ENCODE assay signal across 2 cellular contexts in the genomic region with DNA sequence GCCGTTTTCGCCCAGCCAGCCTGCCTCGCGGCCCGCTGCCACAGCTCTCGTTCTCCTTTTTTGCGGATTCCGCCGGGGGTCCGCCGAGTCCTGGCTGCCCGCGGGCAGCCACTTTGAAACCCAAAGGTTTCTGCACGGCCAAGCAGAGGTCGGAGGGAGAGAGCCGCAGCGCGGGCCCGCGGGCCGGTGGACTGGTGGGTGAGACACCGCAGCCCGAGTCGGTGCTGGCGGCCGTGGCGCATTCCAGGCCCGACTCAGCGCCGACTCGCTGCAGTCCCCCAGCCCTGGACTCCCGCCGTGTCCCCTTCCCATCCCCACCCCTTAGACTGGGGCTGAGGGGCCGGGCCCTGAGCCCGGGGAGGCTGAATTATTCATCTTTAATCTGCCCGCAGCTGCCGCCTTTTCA.
A peak's percentile ranks its signal among the peaks of the same experiment; 100 is the strongest.
TF ChIP-seq lines count a peak whose summit lies in the region.

No MANE protein-coding gene starts in this region.

TF ChIP-seq in HepG2, 621 proteins besides CTCF, POLR2A, EP300 and RAD21:
- TF ChIP-seq, protein P1, sequence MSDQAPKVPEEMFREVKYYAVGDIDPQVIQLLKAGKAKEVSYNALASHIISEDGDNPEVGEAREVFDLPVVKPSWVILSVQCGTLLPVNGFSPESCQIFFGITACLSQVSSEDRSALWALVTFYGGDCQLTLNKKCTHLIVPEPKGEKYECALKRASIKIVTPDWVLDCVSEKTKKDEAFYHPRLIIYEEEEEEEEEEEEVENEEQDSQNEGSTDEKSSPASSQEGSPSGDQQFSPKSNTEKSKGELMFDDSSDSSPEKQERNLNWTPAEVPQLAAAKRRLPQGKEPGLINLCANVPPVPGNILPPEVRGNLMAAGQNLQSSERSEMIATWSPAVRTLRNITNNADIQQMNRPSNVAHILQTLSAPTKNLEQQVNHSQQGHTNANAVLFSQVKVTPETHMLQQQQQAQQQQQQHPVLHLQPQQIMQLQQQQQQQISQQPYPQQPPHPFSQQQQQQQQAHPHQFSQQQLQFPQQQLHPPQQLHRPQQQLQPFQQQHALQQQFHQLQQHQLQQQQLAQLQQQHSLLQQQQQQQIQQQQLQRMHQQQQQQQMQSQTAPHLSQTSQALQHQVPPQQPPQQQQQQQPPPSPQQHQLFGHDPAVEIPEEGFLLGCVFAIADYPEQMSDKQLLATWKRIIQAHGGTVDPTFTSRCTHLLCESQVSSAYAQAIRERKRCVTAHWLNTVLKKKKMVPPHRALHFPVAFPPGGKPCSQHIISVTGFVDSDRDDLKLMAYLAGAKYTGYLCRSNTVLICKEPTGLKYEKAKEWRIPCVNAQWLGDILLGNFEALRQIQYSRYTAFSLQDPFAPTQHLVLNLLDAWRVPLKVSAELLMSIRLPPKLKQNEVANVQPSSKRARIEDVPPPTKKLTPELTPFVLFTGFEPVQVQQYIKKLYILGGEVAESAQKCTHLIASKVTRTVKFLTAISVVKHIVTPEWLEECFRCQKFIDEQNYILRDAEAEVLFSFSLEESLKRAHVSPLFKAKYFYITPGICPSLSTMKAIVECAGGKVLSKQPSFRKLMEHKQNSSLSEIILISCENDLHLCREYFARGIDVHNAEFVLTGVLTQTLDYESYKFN (CRISPR knock-in tag; conservative IDR thresholded peaks at IDR 0.05) = no peak
- TF ChIP-seq ZNF510 (CRISPR knock-in tag; IDR thresholded peaks at IDR 0.05; ENCODE audit: low read depth) = no peak
- no peak for TF ChIP-seq ASH2L (IDR thresholded peaks at IDR 0.05; ENCODE audit: insufficient read length, low read depth, low read length)
- no peak for TF ChIP-seq PRPF4 (IDR thresholded peaks at IDR 0.05; ENCODE audit: low read depth, low read length, poor library complexity, severe bottlenecking)
- peak; percentile 74 for TF ChIP-seq EZH2 (conservative IDR thresholded peaks at IDR 0.05; ENCODE audit: low read depth, low read length)
- TF ChIP-seq, protein P2, sequence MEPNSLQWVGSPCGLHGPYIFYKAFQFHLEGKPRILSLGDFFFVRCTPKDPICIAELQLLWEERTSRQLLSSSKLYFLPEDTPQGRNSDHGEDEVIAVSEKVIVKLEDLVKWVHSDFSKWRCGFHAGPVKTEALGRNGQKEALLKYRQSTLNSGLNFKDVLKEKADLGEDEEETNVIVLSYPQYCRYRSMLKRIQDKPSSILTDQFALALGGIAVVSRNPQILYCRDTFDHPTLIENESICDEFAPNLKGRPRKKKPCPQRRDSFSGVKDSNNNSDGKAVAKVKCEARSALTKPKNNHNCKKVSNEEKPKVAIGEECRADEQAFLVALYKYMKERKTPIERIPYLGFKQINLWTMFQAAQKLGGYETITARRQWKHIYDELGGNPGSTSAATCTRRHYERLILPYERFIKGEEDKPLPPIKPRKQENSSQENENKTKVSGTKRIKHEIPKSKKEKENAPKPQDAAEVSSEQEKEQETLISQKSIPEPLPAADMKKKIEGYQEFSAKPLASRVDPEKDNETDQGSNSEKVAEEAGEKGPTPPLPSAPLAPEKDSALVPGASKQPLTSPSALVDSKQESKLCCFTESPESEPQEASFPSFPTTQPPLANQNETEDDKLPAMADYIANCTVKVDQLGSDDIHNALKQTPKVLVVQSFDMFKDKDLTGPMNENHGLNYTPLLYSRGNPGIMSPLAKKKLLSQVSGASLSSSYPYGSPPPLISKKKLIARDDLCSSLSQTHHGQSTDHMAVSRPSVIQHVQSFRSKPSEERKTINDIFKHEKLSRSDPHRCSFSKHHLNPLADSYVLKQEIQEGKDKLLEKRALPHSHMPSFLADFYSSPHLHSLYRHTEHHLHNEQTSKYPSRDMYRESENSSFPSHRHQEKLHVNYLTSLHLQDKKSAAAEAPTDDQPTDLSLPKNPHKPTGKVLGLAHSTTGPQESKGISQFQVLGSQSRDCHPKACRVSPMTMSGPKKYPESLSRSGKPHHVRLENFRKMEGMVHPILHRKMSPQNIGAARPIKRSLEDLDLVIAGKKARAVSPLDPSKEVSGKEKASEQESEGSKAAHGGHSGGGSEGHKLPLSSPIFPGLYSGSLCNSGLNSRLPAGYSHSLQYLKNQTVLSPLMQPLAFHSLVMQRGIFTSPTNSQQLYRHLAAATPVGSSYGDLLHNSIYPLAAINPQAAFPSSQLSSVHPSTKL (CRISPR knock-in tag; IDR thresholded peaks at IDR 0.05) = no peak
- no peak for TF ChIP-seq DNMT3B (CRISPR knock-in tag; conservative IDR thresholded peaks at IDR 0.05)
- TF ChIP-seq ZNF501 (CRISPR knock-in tag; IDR thresholded peaks at IDR 0.05) = no peak

TF ChIP-seq in endothelial cell of umbilical vein, 7 proteins besides CTCF, POLR2A, EP300 and RAD21:
- peak; percentile 49 for TF ChIP-seq EZH2 (IDR thresholded peaks at IDR 0.05; ENCODE audit: borderline replicate concordance, low read depth, low read length, severe bottlenecking)
- TF ChIP-seq, protein P3, sequence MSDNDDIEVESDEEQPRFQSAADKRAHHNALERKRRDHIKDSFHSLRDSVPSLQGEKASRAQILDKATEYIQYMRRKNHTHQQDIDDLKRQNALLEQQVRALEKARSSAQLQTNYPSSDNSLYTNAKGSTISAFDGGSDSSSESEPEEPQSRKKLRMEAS (IDR thresholded peaks at IDR 0.05; ENCODE audit: insufficient read depth, insufficient read length) = no peak
